In genomic region chr4:122672091-122672490, GRCh38 we compare ENCODE assay signal across 18 cellular contexts. TPM values are rescaled to one million over a fixed set of nuclear protein-coding genes. Genes with fewer than 3 reads are reported as not detected.
"Had no signal": no experiment of that assay in that cellular context is flagged by ENCODE, and none has a peak within 500 bp of the region (broad histone marks: within the 10 kb centered on the region; RNA-seq: fewer than 3 reads in every experiment).

No MANE protein-coding gene starts in this region.

- H3K9me3 Mint-ChIP-seq: activated CD4-positive, alpha-beta memory T cell treated with anti-CD3 and anti-CD28 coated beads, Interleukin-2, amount 10 ng/mL, durations not matched to agents 7 days and 5 days; activated naive CD8-positive, alpha-beta T cell treated with anti-CD3 and anti-CD28 coated beads for 36 hours had no signal

- H3K4me1 ChIP-seq: breast epithelium had no signal

- H3K4me2 ChIP-seq: hepatocyte had no signal

- ATAC-seq: activated CD4-positive, CD25-positive, alpha-beta regulatory T cell treated with anti-CD3 and anti-CD28 coated beads, Interleukin-2, amount 50 U/mL, for 24 hours; gastroesophageal sphincter; SK-N-SH treated with all-trans-retinoic acid at 6 μM for 48 hours had no signal

- H3K36me3 Mint-ChIP-seq: activated naive CD8-positive, alpha-beta T cell treated with anti-CD3 and anti-CD28 coated beads for 36 hours had no signal

- H3K36me3 ChIP-seq: breast epithelium, gastroesophageal sphincter, thyroid gland, uterus had no signal

- H2AFZ ChIP-seq: hepatocyte had no signal

- H3K4me3 Mint-ChIP-seq: activated CD4-positive, alpha-beta memory T cell treated with anti-CD3 and anti-CD28 coated beads, Interleukin-2, amount 10 ng/mL, durations not matched to agents 7 days and 5 days; activated naive CD8-positive, alpha-beta T cell treated with anti-CD3 and anti-CD28 coated beads for 36 hours; mesothelial cell of epicardium had no signal

- H3K79me2 ChIP-seq: hepatocyte had no signal

- H3K27ac Mint-ChIP-seq: activated CD4-positive, alpha-beta memory T cell treated with anti-CD3 and anti-CD28 coated beads, Interleukin-2, amount 10 ng/mL, durations not matched to agents 7 days and 5 days; activated naive CD8-positive, alpha-beta T cell treated with anti-CD3 and anti-CD28 coated beads for 36 hours; mesothelial cell of epicardium had no signal

- H3K9me3 ChIP-seq: breast epithelium, gastroesophageal sphincter, thyroid gland, uterus had no signal

- H3K4me3 ChIP-seq: breast epithelium, gastroesophageal sphincter, hepatocyte, skin epidermis, thyroid gland, uterus had no signal

- H3K27ac ChIP-seq: breast epithelium, gastroesophageal sphincter, skin epidermis, thyroid gland, uterus had no signal

- H3K27me3 ChIP-seq: breast epithelium, gastroesophageal sphincter, hepatocyte, thyroid gland, uterus had no signal

- DNase-seq: activated CD4-positive, alpha-beta memory T cell treated with anti-CD3 and anti-CD28 coated beads, Interleukin-2, amount 10 ng/mL, durations not matched to agents 7 days and 5 days; activated CD8-positive, alpha-beta memory T cell treated with anti-CD3 and anti-CD28 coated beads, Interleukin-2, amount 50 U/mL, for 48 hours; activated effector memory CD4-positive, alpha-beta T cell treated with Interleukin-2 at 50 U/mL for 16 hours; activated naive CD8-positive, alpha-beta T cell treated with anti-CD3 and anti-CD28 coated beads for 36 hours; anterior cingulate cortex; thyroid gland; uterus had no signal

RNA-seq across cellular contexts. Expression of gene IL21, which starts 51.2 kb away (rescaled TPM):
- total RNA-seq: activated naive CD8-positive, alpha-beta T cell treated with anti-CD3 and anti-CD28 coated beads for 36 hours; breast epithelium; fibroblast of lung; hepatocyte; kidney epithelial cell; liver; mesothelial cell of epicardium; myocyte; thyroid gland; uterus had no signal
- polyA plus RNA-seq: fibroblast of lung, hepatocyte, liver had no signal
